10 cellular contexts compared by ENCODE assay signal in the genomic region with DNA sequence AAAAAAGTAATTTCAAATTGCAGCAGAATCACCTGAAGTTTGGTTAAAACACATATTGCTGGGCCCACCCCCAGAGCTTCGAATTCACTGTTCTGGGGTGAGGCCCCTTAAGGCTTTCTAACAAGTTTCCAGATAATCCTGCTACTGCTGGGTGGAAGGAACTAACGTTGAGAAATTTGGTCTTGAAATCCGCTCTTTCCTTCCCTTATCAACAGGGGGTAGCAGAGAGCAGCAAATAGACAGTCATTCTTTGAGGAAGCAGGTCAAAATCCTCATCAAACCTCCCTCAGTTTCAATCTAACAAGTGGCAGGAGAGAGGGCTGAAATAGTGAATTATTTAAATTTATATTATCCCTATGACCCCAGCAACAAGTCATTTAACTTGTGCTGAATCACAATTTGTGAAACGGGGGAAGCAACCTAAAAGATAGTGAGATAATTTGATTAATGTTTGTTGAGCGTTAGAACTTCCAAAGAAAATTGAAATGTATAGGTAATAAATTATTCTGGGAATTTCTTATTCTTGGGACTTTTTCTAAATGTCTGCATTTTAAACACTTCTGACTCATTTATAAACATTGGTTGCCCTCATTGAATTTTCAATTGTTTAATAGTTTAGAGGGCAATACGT. TPM values are rescaled to one million over a fixed set of nuclear protein-coding genes. Genes with fewer than 3 reads are reported as not detected.
A peak's percentile ranks its signal among the peaks of the same experiment; 100 is the strongest.
DNase-seq lines count a peak whose midpoint lies in the region; ATAC-seq and TF ChIP-seq lines count a peak whose summit lies in the region.
"Had no signal": no experiment of that assay in that cellular context is flagged by ENCODE, and none has a peak within 500 bp of the region (broad histone marks: within the 10 kb centered on the region; RNA-seq: fewer than 3 reads in every experiment).

No MANE protein-coding gene starts in this region.

- H3K27ac ChIP-seq in SU-DHL-6 (ENCODE audit: low read depth, low read length) (peak overlapping the region; percentile 15), esophagus muscularis mucosa (replicated peaks in 1 of 4) (no peak overlapping the region)
- H3K27ac ChIP-seq: skin epidermis had no signal

- peak overlapping the region; percentile 21 for H3K4me2 ChIP-seq in SU-DHL-6 (ENCODE audit: low read depth, low read length, poor library complexity, severe bottlenecking)

- H3K9me3 ChIP-seq in Caco-2 (no peaks in the 10 kb centered on the region), SU-DHL-6 (ENCODE audit: insufficient read depth, low read length) (no peaks in the 10 kb centered on the region), esophagus muscularis mucosa (no peaks in the 10 kb centered on the region)

- DNase-seq in Caco-2 = peak in 1 of 2 experiments; percentile 78
- peak; percentile 69 for DNase-seq in GM20000 (ENCODE audit: low spot score)
- peak; percentile 34 for DNase-seq in NCI-H1436 treated with DMSO at 0.1 percent for 48 hours (lab: John Stamatoyannopoulos, UW)
- DNase-seq in esophagus muscularis mucosa (ENCODE audit: extremely low spot score) = no peak

- H3K79me2 ChIP-seq in SU-DHL-6 (ENCODE audit: insufficient read depth, low read length) = no peaks in the 10 kb centered on the region; the same call in 1 of the 2 replicates

- H2AFZ ChIP-seq in SU-DHL-6 (ENCODE audit: low read depth, low read length, severe bottlenecking) = peak overlapping the region; percentile 50

- H3K36me3 ChIP-seq in Caco-2 (ENCODE audit: control insufficient read depth, insufficient read depth, low read length) (no peaks in the 10 kb centered on the region), SU-DHL-6 (ENCODE audit: low read length) (no peaks in the 10 kb centered on the region), esophagus muscularis mucosa (peaks cover 0 to 8% (median 0%) of the 10 kb centered on the region in 4 donors)

- no peaks in the 10 kb centered on the region for H3K9me3 Mint-ChIP-seq in Caco-2 (ENCODE audit: unreplicated experiment)
- H3K9me3 Mint-ChIP-seq in nephron = no peaks in the 10 kb centered on the region
- H3K9me3 Mint-ChIP-seq: T-helper 1 cell treated with Interleukin-12 subunit alpha and Interleukin-12 subunit beta and Interleukin-4 antibody, amounts not matched to agents 30 μg/mL and 1 μg/mL, for 36 hours had no signal

- intact Hi-C loops in Caco-2 (cut with micrococcal nuclease; ENCODE audit: unreplicated experiment) = loop anchor here (1.0 to 10.0 kb wide), 4 partner anchors 80 to 437 kb away; partner anchors contain the start of gene STK31
- intact Hi-C loops in esophagus muscularis mucosa (cut with DNase I) = loop anchor here (5.0 kb wide), 1 partner anchor 185 kb away; no protein-coding TSS in a partner anchor

- BruUV-seq in Caco-2 (replicated peaks; lab: Mats Ljungman, UMichigan) = no TSS peak

- POLR2A ChIA-PET in Caco-2 (lab: Charles Lee) = no interaction called here

- no peak for TF ChIP-seq EP300 in esophagus muscularis mucosa (IDR thresholded peaks at IDR 0.05)

- H3K4me1 ChIP-seq in Caco-2 (peaks cover 5% of the 10 kb centered on the region), esophagus muscularis mucosa (peaks cover 0 to 8% (median 3%) of the 10 kb centered on the region in 4 donors)

- peak; percentile 73 to 85 for TF ChIP-seq CTCF in Caco-2 (IDR thresholded peaks at IDR 0.05; ENCODE audit: insufficient read depth in 1 of 2, low read depth in 1 of 2, low read length in 1 of 2, severe bottlenecking in 1 of 2, unreplicated experiment in 1 of 2)
- peak; percentile 37 for TF ChIP-seq CTCF in GM20000 (IDR thresholded peaks at IDR 0.05; ENCODE audit: extremely low read depth, missing control alignments)
- TF ChIP-seq CTCF in SU-DHL-6 (IDR thresholded peaks at IDR 0.05; ENCODE audit: insufficient read depth, low read length, poor library complexity, severe bottlenecking) = peak; percentile 89
- peak; percentile 57 to 76 (median 63) for TF ChIP-seq CTCF in esophagus muscularis mucosa (IDR thresholded peaks at IDR 0.05)
- TF ChIP-seq CTCF in nephron (IDR thresholded peaks at IDR 0.05; ENCODE audit: unreplicated experiment in 3 of 3) = peak; percentile 64 to 73 (median 68)

- WGBS in esophagus muscularis mucosa = 33% methylated on average over 6 of the region's 6 CpGs

- H3K27me3 Mint-ChIP-seq in Caco-2 (ENCODE audit: insufficient read depth, unreplicated experiment) = no peaks in the 10 kb centered on the region
- peaks cover 10% of the 10 kb centered on the region for H3K27me3 Mint-ChIP-seq in nephron (ENCODE audit: low read depth)

- peaks cover 9% of the 10 kb centered on the region; the same call in 1 of the 2 replicates for H3F3A ChIP-seq in SU-DHL-6 (ENCODE audit: insufficient read depth)

- H3K36me3 Mint-ChIP-seq in Caco-2 (ENCODE audit: insufficient read depth, unreplicated experiment) (no peaks in the 10 kb centered on the region), nephron (ENCODE audit: low read depth) (no peaks in the 10 kb centered on the region)

- H3K4me3 Mint-ChIP-seq in Caco-2 (ENCODE audit: unreplicated experiment) (no peak overlapping the region), nephron (no peak overlapping the region)
- H3K4me3 Mint-ChIP-seq: T-helper 1 cell treated with Interleukin-12 subunit alpha and Interleukin-12 subunit beta and Interleukin-4 antibody, amounts not matched to agents 30 μg/mL and 1 μg/mL, for 36 hours had no signal

- no peaks in the 10 kb centered on the region for H4K20me1 ChIP-seq in SU-DHL-6 (ENCODE audit: low read depth, low read length)

- TF ChIP-seq POLR2A in esophagus muscularis mucosa (IDR thresholded peaks at IDR 0.05; ENCODE audit: low read depth) = no peak

- no peak overlapping the region for H3K27ac Mint-ChIP-seq in Caco-2 (ENCODE audit: unreplicated experiment)
- H3K27ac Mint-ChIP-seq in nephron = no peak overlapping the region
- H3K27ac Mint-ChIP-seq: T-helper 1 cell treated with Interleukin-12 subunit alpha and Interleukin-12 subunit beta and Interleukin-4 antibody, amounts not matched to agents 30 μg/mL and 1 μg/mL, for 36 hours had no signal

- no peaks in the 10 kb centered on the region for H3K9me2 ChIP-seq in SU-DHL-6 (replicated peaks; ENCODE audit: insufficient read depth, low read length)

- H3K4me3 ChIP-seq in Caco-2 (ENCODE audit: low read depth, low read length) (no peak overlapping the region), SU-DHL-6 (ENCODE audit: insufficient read depth, low read length, poor library complexity, severe bottlenecking) (no peak overlapping the region), esophagus muscularis mucosa (no peak overlapping the region)
- H3K4me3 ChIP-seq: skin epidermis had no signal

- no peak overlapping the region for H3K9ac ChIP-seq in SU-DHL-6 (ENCODE audit: low read length)

- H3K27me3 ChIP-seq in Caco-2 (replicated peaks; ENCODE audit: control insufficient read depth, insufficient read depth, low read length) (no peaks in the 10 kb centered on the region), SU-DHL-6 (ENCODE audit: low read length) (no peaks in the 10 kb centered on the region), esophagus muscularis mucosa (no peaks in the 10 kb centered on the region)

- H3K4me1 Mint-ChIP-seq in Caco-2 (ENCODE audit: low read depth, unreplicated experiment) (peaks cover 9% of the 10 kb centered on the region), nephron (peaks cover 27% of the 10 kb centered on the region)

- CTCF ChIA-PET in Caco-2 (lab: Charles Lee) = interaction anchor here (0.6 to 0.7 kb wide), 4 partner anchors 21 to 192 kb away, joined by 3 to 10 read pairs (median 4); no protein-coding TSS in a partner anchor

- ATAC-seq in GM19035 (IDR thresholded peaks at IDR 0.05; ENCODE audit: unreplicated experiment) (no peak), GM18498 (IDR thresholded peaks at IDR 0.05; ENCODE audit: unreplicated experiment) (no peak)

RNA-seq across cellular contexts. Expression of gene MALSU1, which starts 21.7 kb away (rescaled TPM):
- total RNA-seq in Caco-2 (2022) (95.5 and 98.0 TPM in 2 replicates), esophagus muscularis mucosa (10 to 100 TPM; 39.0 to 74.2 (median 63.3) TPM)

RNA-seq across cellular contexts. Expression of gene GPNMB, which starts 30.9 kb away (rescaled TPM):
- 0.79 and 1.2 TPM in 2 replicates for total RNA-seq in Caco-2 (2022)
- 10 to 100 TPM; 46.1 to 94.9 (median 60.7) TPM for total RNA-seq in esophagus muscularis mucosa

Comparison
In these comparisons a context has a peak if more than half of its experiments do, and no peak if none do; other contexts are left out.
1. CTCF ChIP-seq: peak in every context shown above with its lines; median percentile 89 in SU-DHL-6; 79 in Caco-2; 68 in nephron; 63 in esophagus muscularis mucosa; 37 in GM20000.
2. RNA of gene GPNMB, which starts 30.9 kb away (total RNA-seq): 46.1 to 94.9 TPM in esophagus muscularis mucosa; 0.79 to 1.2 TPM in Caco-2; every median in the first group is over 10 times any median in the second.